25 cellular contexts compared by ENCODE assay signal in genomic region chr9:126070071-126070470, GRCh38.
"Had no signal": no experiment of that assay in that cellular context is flagged by ENCODE, and none has a peak within 500 bp of the region (broad histone marks: within the 10 kb centered on the region; RNA-seq: fewer than 3 reads in every experiment).

No MANE protein-coding gene starts in this region.

- DNase-seq: nephron progenitor cell; occipital lobe; ovary; psoas muscle; right cardiac atrium; sigmoid colon; small intestine; stimulated activated CD4-positive, alpha-beta T cell treated with anti-CD3 and anti-CD28 coated beads, Interleukin-15, amount 100 ng/mL, for 24 hours; stimulated activated CD4-positive, alpha-beta T cell treated with anti-CD3 and anti-CD28 coated beads, Interleukin-2, amount 100 ng/mL, for 24 hours; stimulated activated CD4-positive, alpha-beta T cell treated with anti-CD3 and anti-CD28 coated beads, Interleukin-2, amount 100 ng/mL, for 48 hours; stimulated activated CD4-positive, alpha-beta T cell treated with anti-CD3 and anti-CD28 coated beads, Interleukin-4, amount 100 ng/mL, for 24 hours; stimulated activated naive CD4-positive, alpha-beta T cell; stimulated activated naive CD8-positive, alpha-beta T cell treated with anti-CD3 and anti-CD28 coated beads, Interleukin-15, amount 100 ng/mL, for 72 hours; stimulated activated naive CD8-positive, alpha-beta T cell treated with anti-CD3 and anti-CD28 coated beads, Interleukin-15, Interleukin-2, amounts not matched to agents 100 U/mL and 50 U/mL, for 24 hours; substantia nigra; testis; tibial artery; transverse colon; upper lobe of right lung; uterus had no signal

- H2AFZ ChIP-seq: parathyroid adenoma had no signal

- H3K36me3 ChIP-seq: ovary, right lobe of liver, sigmoid colon, suprapubic skin, tibial artery, transverse colon, upper lobe of right lung, uterus had no signal

- H3K9ac ChIP-seq: parathyroid adenoma had no signal

- H3K79me2 ChIP-seq: parathyroid adenoma had no signal

- H3K4me3 ChIP-seq: ovary, psoas muscle, right lobe of liver, sigmoid colon, suprapubic skin, testis, tibial artery, transverse colon, upper lobe of right lung, uterus had no signal

- ATAC-seq: naive thymus-derived CD8-positive, alpha-beta T cell; psoas muscle; right cardiac atrium; right lobe of liver; stimulated activated effector memory CD8-positive, alpha-beta T cell treated with anti-CD3 and anti-CD28 coated beads, Interleukin-12 subunit alpha, Interleukin-12 subunit beta, amount 100 ng/mL, for 72 hours; stimulated activated naive CD8-positive, alpha-beta T cell treated with anti-CD3 and anti-CD28 coated beads, Interleukin-15, amount 100 ng/mL, for 72 hours; stimulated activated naive CD8-positive, alpha-beta T cell treated with anti-CD3 and anti-CD28 coated beads, Interleukin-15, Interleukin-2, amounts not matched to agents 100 U/mL and 50 U/mL, for 24 hours; upper lobe of right lung had no signal

- H3K9me3 ChIP-seq: ovary, psoas muscle, right lobe of liver, sigmoid colon, suprapubic skin, testis, tibial artery, transverse colon, upper lobe of right lung, uterus had no signal

- H3K27ac ChIP-seq: ovary, parathyroid adenoma, psoas muscle, right lobe of liver, sigmoid colon, suprapubic skin, testis, tibial artery, transverse colon, upper lobe of right lung, uterus had no signal

- H3K4me1 ChIP-seq: parathyroid adenoma, psoas muscle, right lobe of liver, sigmoid colon, suprapubic skin, testis, tibial artery, transverse colon, upper lobe of right lung, uterus had no signal

- H3K27me3 ChIP-seq: ovary, right lobe of liver, testis, transverse colon, uterus had no signal
